ENCODE assay signal across 13 cellular contexts in genomic region chr3:38210141-38210757, GRCh38. TPM values are rescaled to one million over a fixed set of nuclear protein-coding genes. Genes with fewer than 3 reads are reported as not detected.
DNase-seq lines count a peak whose midpoint lies in the region; ATAC-seq and TF ChIP-seq lines count a peak whose summit lies in the region.
"Had no signal": no experiment of that assay in that cellular context is flagged by ENCODE, and none has a peak within 500 bp of the region (broad histone marks: within the 10 kb centered on the region; RNA-seq: fewer than 3 reads in every experiment).

No MANE protein-coding gene starts in this region.

- no peaks in the 10 kb centered on the region for H3K27me3 ChIP-seq in CD8-positive, alpha-beta T cell (ENCODE audit: insufficient read depth, low read length)
- no peaks in the 10 kb centered on the region for H3K27me3 ChIP-seq in smooth muscle cell (ENCODE audit: low read depth)
- H3K27me3 ChIP-seq: BLaER1, right atrium auricular region had no signal

- no peaks in the 10 kb centered on the region for H3K36me3 ChIP-seq in CD8-positive, alpha-beta T cell (ENCODE audit: insufficient read depth, low read length)
- H3K36me3 ChIP-seq in smooth muscle cell (ENCODE audit: low read depth), result no peaks in the 10 kb centered on the region
- H3K36me3 ChIP-seq: right atrium auricular region had no signal

- no peak overlapping the region for H3K9ac ChIP-seq in smooth muscle cell (ENCODE audit: low read depth)
- H3K9ac ChIP-seq: BLaER1 had no signal

- H3K27me3 Mint-ChIP-seq in CD8-positive, alpha-beta T cell (ENCODE audit: low read depth), result no peaks in the 10 kb centered on the region

- H3K4me1 Mint-ChIP-seq in CD8-positive, alpha-beta T cell (ENCODE audit: low read depth), result peaks cover 63% of the 10 kb centered on the region

- peaks cover 26% of the 10 kb centered on the region for H3K36me3 Mint-ChIP-seq in CD8-positive, alpha-beta T cell

- 89% methylated on average over 2 of the region's 2 CpGs for WGBS in smooth muscle cell (ENCODE audit: low lambda C conversion rate)

- peaks cover 98% of the 10 kb centered on the region for H4K20me1 ChIP-seq in smooth muscle cell (ENCODE audit: low read depth)

- CTCF ChIA-PET in CD8-positive, alpha-beta T cell (lab: Charles Lee), result interaction anchor here (1.4 kb wide), 1 partner anchor 91 kb away, joined by 3 read pairs; no protein-coding TSS in a partner anchor

- H3K79me2 ChIP-seq in smooth muscle cell (ENCODE audit: low read depth), result peaks cover 49% of the 10 kb centered on the region

- H3F3A ChIP-seq in smooth muscle cell (ENCODE audit: low read depth), result peaks cover 4% of the 10 kb centered on the region

- no peaks in the 10 kb centered on the region for H3K9me3 Mint-ChIP-seq in CD8-positive, alpha-beta T cell

- POLR2A ChIA-PET in CD8-positive, alpha-beta T cell (lab: Charles Lee), result interaction anchor here (0.7 to 0.9 kb wide), 2 partner anchors 15 to 1175 kb away, joined by 3 read pairs; no protein-coding TSS in a partner anchor

- H3K27ac ChIP-seq in CD8-positive, alpha-beta T cell (ENCODE audit: low read depth, low read length), result no peak overlapping the region
- H3K27ac ChIP-seq in smooth muscle cell (ENCODE audit: low read depth), result no peak overlapping the region
- H3K27ac ChIP-seq: BLaER1, right atrium auricular region had no signal

- intact Hi-C loops in CD8-positive, alpha-beta T cell (cut with DNase I, micrococcal nuclease), result no loop called here

- peak overlapping the region; percentile 17 for H3K27ac Mint-ChIP-seq in CD8-positive, alpha-beta T cell

- no peaks in the 10 kb centered on the region for H3K9me3 ChIP-seq in CD8-positive, alpha-beta T cell (ENCODE audit: low read length)
- no peaks in the 10 kb centered on the region for H3K9me3 ChIP-seq in smooth muscle cell (replicated peaks; ENCODE audit: low read depth)
- H3K9me3 ChIP-seq: BLaER1, right atrium auricular region had no signal

- H3K4me3 Mint-ChIP-seq in CD8-positive, alpha-beta T cell, result peak overlapping the region; percentile 16

- H3K4me2 ChIP-seq in smooth muscle cell, result no peak overlapping the region
- H3K4me2 ChIP-seq: BLaER1 had no signal

- ATAC-seq in CD8-positive, alpha-beta T cell, result peak; percentile 31
- ATAC-seq in GM18907 (IDR thresholded peaks at IDR 0.05; ENCODE audit: unreplicated experiment) (peak; percentile 91), HG02623 (IDR thresholded peaks at IDR 0.05; ENCODE audit: unreplicated experiment) (peak; percentile 65), HG03571 (IDR thresholded peaks at IDR 0.05; ENCODE audit: unreplicated experiment) (peak; percentile 86)
- ATAC-seq: esophagus mucosa, K562, left cardiac atrium had no signal

- DNase-seq in CD8-positive, alpha-beta T cell, result no peak
- DNase-seq in superior temporal gyrus (ENCODE audit: extremely low spot score), result no peak
- DNase-seq in smooth muscle cell (lab: John Stamatoyannopoulos, UW; ENCODE audit: unreplicated experiment), result no peak
- no peak for DNase-seq in EL
- DNase-seq in activated CD4-positive, CD25-positive, alpha-beta regulatory T cell treated with anti-CD3 and anti-CD28 coated beads, Interleukin-2, amount 50 U/mL, for 72 hours, result no peak
- DNase-seq: left cardiac atrium had no signal

- peaks cover 10% of the 10 kb centered on the region for H3K4me1 ChIP-seq in CD8-positive, alpha-beta T cell (ENCODE audit: insufficient read depth, low read length)
- H3K4me1 ChIP-seq in smooth muscle cell (ENCODE audit: low read depth), result no peaks in the 10 kb centered on the region

- no peak overlapping the region for H2AFZ ChIP-seq in smooth muscle cell (ENCODE audit: low read depth)

- no peak for TF ChIP-seq CTCF in CD8-positive, alpha-beta T cell (IDR thresholded peaks at IDR 0.05)
- no peak for TF ChIP-seq CTCF in smooth muscle cell (IDR thresholded peaks at IDR 0.05; ENCODE audit: borderline replicate concordance, insufficient read depth, poor library complexity, severe bottlenecking)

- no peak overlapping the region for H3K4me3 ChIP-seq in CD8-positive, alpha-beta T cell (ENCODE audit: low read depth, low read length)
- H3K4me3 ChIP-seq in smooth muscle cell, result no peak overlapping the region
- H3K4me3 ChIP-seq: BLaER1, K562, right atrium auricular region had no signal

RNA-seq across cellular contexts. Expression of gene OXSR1, which starts 44.9 kb away (rescaled TPM):
- total RNA-seq in CD8-positive, alpha-beta T cell, result 10 to 100 TPM; 45.4 to 45.6 TPM
- 50.3 and 50.6 TPM in 2 replicates for total RNA-seq in smooth muscle cell
- 11.9 and 21.7 TPM in 2 replicates for polyA plus RNA-seq in smooth muscle cell

RNA-seq across cellular contexts. Expression of gene SLC22A13, which starts 55.4 kb away (rescaled TPM):
- under 1 TPM; 0.16 to 0.44 TPM for total RNA-seq in CD8-positive, alpha-beta T cell
- total RNA-seq in smooth muscle cell, result 0.13 TPM in 2 replicates
- 0.43 TPM in 1 of 2 replicates, not detected in the other for polyA plus RNA-seq in smooth muscle cell
- total RNA-seq: right atrium auricular region had no signal

Comparison
In these comparisons a context has a peak if more than half of its experiments do, and no peak if none do; other contexts are left out.
1. ATAC-seq: peak in every context shown above with its lines; median percentile 91 in GM18907; 86 in HG03571; 65 in HG02623; 31 in CD8-positive, alpha-beta T cell.